ENCODE assay signal across 15 cellular contexts in the genomic region with DNA sequence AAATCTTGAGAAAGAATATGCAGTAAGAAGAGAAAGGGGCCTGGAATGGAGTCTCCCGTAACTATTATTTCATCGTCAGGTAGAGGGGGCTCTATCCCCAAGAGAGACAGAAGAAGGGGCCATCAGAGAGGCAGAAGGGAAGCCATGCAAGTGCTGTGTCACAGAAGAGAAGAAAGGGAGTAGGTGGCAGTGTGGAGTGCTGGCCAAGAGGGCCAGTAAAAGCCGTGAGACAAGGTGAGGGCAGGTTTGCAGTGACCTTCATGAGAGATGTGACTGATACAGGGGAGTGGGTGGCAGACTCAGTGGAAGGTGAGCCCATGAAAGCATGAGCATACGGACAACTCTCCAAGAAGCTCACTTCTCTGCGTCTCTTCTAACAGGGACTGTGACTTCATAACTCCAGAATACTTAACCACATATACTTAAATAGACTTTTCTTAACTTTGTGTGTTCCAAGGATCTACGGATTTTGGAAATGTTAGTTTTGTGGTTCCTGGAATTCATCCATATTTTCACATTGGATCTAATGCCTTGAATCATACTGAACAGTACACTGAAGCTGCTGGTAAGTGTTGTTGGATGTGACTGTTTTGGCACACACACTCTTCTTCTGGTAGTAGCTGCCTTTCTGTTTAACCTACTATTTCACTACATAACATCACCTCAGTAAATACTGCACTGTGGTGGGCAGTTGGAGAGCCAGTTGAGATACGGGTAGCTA. TPM values are rescaled to one million over a fixed set of nuclear protein-coding genes. Genes with fewer than 3 reads are reported as not detected.
A peak's percentile ranks its signal among the peaks of the same experiment; 100 is the strongest.
DNase-seq lines count a peak whose midpoint lies in the region; ATAC-seq and TF ChIP-seq lines count a peak whose summit lies in the region.
"Had no signal": no experiment of that assay in that cellular context is flagged by ENCODE, and none has a peak within 500 bp of the region (broad histone marks: within the 10 kb centered on the region; RNA-seq: fewer than 3 reads in every experiment).

No MANE protein-coding gene starts in this region.

- WGBS in urinary bladder = 56% methylated on average over 7 of the region's 7 CpGs

- CTCF ChIA-PET in activated CD8-positive, alpha-beta T cell treated with anti-CD3 and anti-CD28 coated beads for 36 hours (lab: Charles Lee) = interaction anchor here (0.9 kb wide), 1 partner anchor 13 kb away, joined by 3 read pairs; no protein-coding TSS in a partner anchor
- CTCF ChIA-PET in activated CD8-positive, alpha-beta T cell treated with anti-CD3 and anti-CD28 coated beads, Interleukin-2, amount 10 ng/mL, durations not matched to agents 7 days and 5 days (lab: Charles Lee) = interaction anchor here (0.8 kb wide), 1 partner anchor 271 kb away, joined by 4 read pairs; no protein-coding TSS in a partner anchor
- CTCF ChIA-PET in CD4-positive, alpha-beta T cell (lab: Charles Lee) = interaction anchor here (1.0 kb wide), 1 partner anchor 26 kb away, joined by 4 read pairs; no protein-coding TSS in a partner anchor
- CTCF ChIA-PET in A673 (lab: Charles Lee) = no interaction called here

- intact Hi-C loops in activated CD8-positive, alpha-beta T cell treated with anti-CD3 and anti-CD28 coated beads for 36 hours (cut with micrococcal nuclease) = no loop called here
- intact Hi-C loops in CD4-positive, alpha-beta T cell (cut with DNase I, micrococcal nuclease) = no loop called here
- intact Hi-C loops in A673 (cut with micrococcal nuclease; ENCODE audit: unreplicated experiment) = no loop called here

- H3K27me3 Mint-ChIP-seq in activated CD8-positive, alpha-beta T cell treated with anti-CD3 and anti-CD28 coated beads for 36 hours = no peaks in the 10 kb centered on the region
- H3K27me3 Mint-ChIP-seq in activated CD8-positive, alpha-beta T cell treated with anti-CD3 and anti-CD28 coated beads, Interleukin-2, amount 10 ng/mL, durations not matched to agents 7 days and 5 days (ENCODE audit: low read depth) = no peaks in the 10 kb centered on the region
- no peaks in the 10 kb centered on the region for H3K27me3 Mint-ChIP-seq in CD4-positive, alpha-beta T cell
- H3K27me3 Mint-ChIP-seq: type B pancreatic cell had no signal

- no peak for DNase-seq in activated CD8-positive, alpha-beta T cell treated with anti-CD3 and anti-CD28 coated beads for 36 hours
- DNase-seq in activated CD8-positive, alpha-beta T cell treated with anti-CD3 and anti-CD28 coated beads, Interleukin-2, amount 10 ng/mL, durations not matched to agents 7 days and 5 days = no peak
- DNase-seq in fibroblast of mammary gland (ENCODE audit: low read depth) (peak; percentile 61), NCI-H1105 (lab: John Stamatoyannopoulos, UW) (no peak), A673 (ENCODE audit: low spot score) (no peak)
- no peak for DNase-seq in CD4-positive, alpha-beta T cell
- DNase-seq: activated T-cell treated with anti-CD3 and anti-CD28 coated beads, Interleukin-2, amount 50 U/mL, for 4 hours; body of pancreas; NCI-H2029; NK-92 treated with Interleukin-12 subunit alpha and Interleukin-12 subunit beta, amount 100 ng/mL, for 24 hours had no signal

- no TSS peak for BruUV-seq in A673 (replicated peaks; lab: Mats Ljungman, UMichigan)

- POLR2A ChIA-PET in activated CD8-positive, alpha-beta T cell treated with anti-CD3 and anti-CD28 coated beads for 36 hours (lab: Charles Lee) = interaction anchor here (1.1 to 1.2 kb wide), 2 partner anchors 9 to 15 kb away, joined by 3 read pairs; a partner anchor contains a TSS
- POLR2A ChIA-PET in activated CD8-positive, alpha-beta T cell treated with anti-CD3 and anti-CD28 coated beads, Interleukin-2, amount 10 ng/mL, durations not matched to agents 7 days and 5 days (lab: Charles Lee) = no interaction called here
- POLR2A ChIA-PET in CD4-positive, alpha-beta T cell (lab: Charles Lee) = no interaction called here
- POLR2A ChIA-PET in A673 (lab: Charles Lee; ENCODE audit: low non-redundant PET) = no interaction called here

- peaks cover 37% of the 10 kb centered on the region for H3K36me3 Mint-ChIP-seq in activated CD8-positive, alpha-beta T cell treated with anti-CD3 and anti-CD28 coated beads for 36 hours (ENCODE audit: low read depth)
- H3K36me3 Mint-ChIP-seq in activated CD8-positive, alpha-beta T cell treated with anti-CD3 and anti-CD28 coated beads, Interleukin-2, amount 10 ng/mL, durations not matched to agents 7 days and 5 days (ENCODE audit: low read depth) = peaks cover 34% of the 10 kb centered on the region
- H3K36me3 Mint-ChIP-seq in CD4-positive, alpha-beta T cell (ENCODE audit: low read depth) = peaks cover 65% of the 10 kb centered on the region

- peaks cover under 1% of the 10 kb centered on the region for H3K4me1 Mint-ChIP-seq in activated CD8-positive, alpha-beta T cell treated with anti-CD3 and anti-CD28 coated beads for 36 hours (ENCODE audit: low read depth)
- H3K4me1 Mint-ChIP-seq in activated CD8-positive, alpha-beta T cell treated with anti-CD3 and anti-CD28 coated beads, Interleukin-2, amount 10 ng/mL, durations not matched to agents 7 days and 5 days (ENCODE audit: low read depth) = no peaks in the 10 kb centered on the region
- H3K4me1 Mint-ChIP-seq in CD4-positive, alpha-beta T cell (ENCODE audit: low read depth) = no peaks in the 10 kb centered on the region

- no peak for TF ChIP-seq CTCF in activated CD8-positive, alpha-beta T cell treated with anti-CD3 and anti-CD28 coated beads for 36 hours (IDR thresholded peaks at IDR 0.05)
- TF ChIP-seq CTCF in fibroblast of mammary gland (conservative IDR thresholded peaks at IDR 0.05; ENCODE audit: control insufficient read depth, insufficient read depth, low read depth, low read length) = no peak
- no peak for TF ChIP-seq CTCF in CD4-positive, alpha-beta T cell (IDR thresholded peaks at IDR 0.05)
- TF ChIP-seq CTCF in A673 (conservative IDR thresholded peaks at IDR 0.05; ENCODE audit: low read depth, low read length) = no peak

- H3K9ac ChIP-seq in muscle layer of colon (ENCODE audit: low read length) = peak overlapping the region; percentile 1

- no peaks in the 10 kb centered on the region for H3K9me3 Mint-ChIP-seq in activated CD8-positive, alpha-beta T cell treated with anti-CD3 and anti-CD28 coated beads for 36 hours
- no peaks in the 10 kb centered on the region for H3K9me3 Mint-ChIP-seq in activated CD8-positive, alpha-beta T cell treated with anti-CD3 and anti-CD28 coated beads, Interleukin-2, amount 10 ng/mL, durations not matched to agents 7 days and 5 days (ENCODE audit: insufficient read depth)
- no peaks in the 10 kb centered on the region for H3K9me3 Mint-ChIP-seq in CD4-positive, alpha-beta T cell
- H3K9me3 Mint-ChIP-seq: activated T-cell treated with anti-CD3 and anti-CD28 coated beads, Interleukin-2, amount 50 U/mL, for 4 hours; type B pancreatic cell had no signal

- H3K4me3 ChIP-seq in fibroblast of mammary gland (ENCODE audit: control insufficient read depth, low read depth, low read length) (no peak overlapping the region), muscle layer of colon (ENCODE audit: low read depth in 1 of 2, low read length in 2 of 2) (no peak overlapping the region), urinary bladder (ENCODE audit: low read depth, low read length) (no peak overlapping the region), A673 (ENCODE audit: low read depth, low read length, poor library complexity, severe bottlenecking) (no peak overlapping the region)
- H3K4me3 ChIP-seq: A549, body of pancreas had no signal

- H3K27ac Mint-ChIP-seq in activated CD8-positive, alpha-beta T cell treated with anti-CD3 and anti-CD28 coated beads for 36 hours = peak overlapping the region; percentile 3
- H3K27ac Mint-ChIP-seq in activated CD8-positive, alpha-beta T cell treated with anti-CD3 and anti-CD28 coated beads, Interleukin-2, amount 10 ng/mL, durations not matched to agents 7 days and 5 days = no peak overlapping the region
- no peak overlapping the region for H3K27ac Mint-ChIP-seq in CD4-positive, alpha-beta T cell
- H3K27ac Mint-ChIP-seq: type B pancreatic cell had no signal

- H3K4me3 Mint-ChIP-seq in activated CD8-positive, alpha-beta T cell treated with anti-CD3 and anti-CD28 coated beads for 36 hours = no peak overlapping the region
- no peak overlapping the region for H3K4me3 Mint-ChIP-seq in activated CD8-positive, alpha-beta T cell treated with anti-CD3 and anti-CD28 coated beads, Interleukin-2, amount 10 ng/mL, durations not matched to agents 7 days and 5 days
- no peak overlapping the region for H3K4me3 Mint-ChIP-seq in CD4-positive, alpha-beta T cell
- H3K4me3 Mint-ChIP-seq: activated T-cell treated with anti-CD3 and anti-CD28 coated beads, Interleukin-2, amount 50 U/mL, for 4 hours; type B pancreatic cell had no signal

- H3K27ac ChIP-seq in muscle layer of colon (ENCODE audit: low read depth, low read length) (peak overlapping the region; percentile 86), urinary bladder (ENCODE audit: low read depth) (peak overlapping the region; percentile 39), A673 (ENCODE audit: low read depth, low read length, poor library complexity, severe bottlenecking) (no peak overlapping the region)
- H3K27ac ChIP-seq in CD4-positive, alpha-beta T cell (ENCODE audit: low read depth, low read length) = no peak overlapping the region
- H3K27ac ChIP-seq: A549, body of pancreas had no signal

- no peaks in the 10 kb centered on the region for H3K27me3 ChIP-seq in muscle layer of colon (ENCODE audit: control insufficient read depth in 1 of 2, insufficient read depth in 2 of 2, low read length in 2 of 2)
- no peaks in the 10 kb centered on the region for H3K27me3 ChIP-seq in CD4-positive, alpha-beta T cell (ENCODE audit: control insufficient read depth, insufficient read depth, low read length)
- no peaks in the 10 kb centered on the region for H3K27me3 ChIP-seq in A673 (replicated peaks; ENCODE audit: insufficient read depth, low read depth, low read length, poor library complexity)
- H3K27me3 ChIP-seq: body of pancreas had no signal

- H3K36me3 ChIP-seq in muscle layer of colon (ENCODE audit: insufficient read depth, low read length) (no peaks in the 10 kb centered on the region), urinary bladder (ENCODE audit: insufficient read depth) (peaks cover 4% of the 10 kb centered on the region), A673 (ENCODE audit: insufficient read depth, low read length, poor library complexity, severe bottlenecking) (peaks cover 46% of the 10 kb centered on the region)

- no peak for ATAC-seq in activated CD8-positive, alpha-beta T cell treated with anti-CD3 and anti-CD28 coated beads for 36 hours
- ATAC-seq in activated CD8-positive, alpha-beta T cell treated with anti-CD3 and anti-CD28 coated beads, Interleukin-2, amount 10 ng/mL, durations not matched to agents 7 days and 5 days = no peak
- no peak for ATAC-seq in CD4-positive, alpha-beta T cell (ENCODE audit: poor library complexity)
- ATAC-seq: A549; activated T-cell treated with anti-CD3 and anti-CD28 coated beads, Interleukin-2, amount 50 U/mL, for 4 hours had no signal

- peaks cover 33% of the 10 kb centered on the region for H3K4me1 ChIP-seq in muscle layer of colon (ENCODE audit: insufficient read depth, low read length)
- no peaks in the 10 kb centered on the region for H3K4me1 ChIP-seq in urinary bladder (ENCODE audit: insufficient read depth)
- no peaks in the 10 kb centered on the region for H3K4me1 ChIP-seq in A673 (ENCODE audit: insufficient read depth, low read length, poor library complexity, severe bottlenecking)
- H3K4me1 ChIP-seq: A549, body of pancreas, Caco-2 had no signal

- H3K9me3 ChIP-seq in muscle layer of colon (ENCODE audit: low read length) (no peaks in the 10 kb centered on the region), A673 (ENCODE audit: low read depth, low read length, poor library complexity, severe bottlenecking) (no peaks in the 10 kb centered on the region)
- H3K9me3 ChIP-seq in CD4-positive, alpha-beta T cell (ENCODE audit: control insufficient read depth, low read length) = no peaks in the 10 kb centered on the region
- H3K9me3 ChIP-seq: A549, body of pancreas, Caco-2 had no signal

RNA-seq across cellular contexts. Expression of a gene that starts 15.6 kb away (rescaled TPM):
- 10 to 100 TPM; 25.4 to 26.0 TPM for total RNA-seq in activated CD8-positive, alpha-beta T cell treated with anti-CD3 and anti-CD28 coated beads for 36 hours
- total RNA-seq in activated CD8-positive, alpha-beta T cell treated with anti-CD3 and anti-CD28 coated beads, Interleukin-2, amount 10 ng/mL, durations not matched to agents 7 days and 5 days = 10 to 100 TPM; 22.5 to 24.5 TPM
- 31.3 TPM for total RNA-seq in urinary bladder
- polyA plus RNA-seq in urinary bladder = 16.1 TPM
- 1 to 10 TPM; 5.2 to 5.3 TPM for total RNA-seq in CD4-positive, alpha-beta T cell
- total RNA-seq in A673 (2021) = 37.2 and 41.7 TPM in 2 replicates

RNA-seq across cellular contexts. Expression of a gene that starts 43.6 kb away (rescaled TPM):
- total RNA-seq in activated CD8-positive, alpha-beta T cell treated with anti-CD3 and anti-CD28 coated beads for 36 hours = 1 to 10 TPM in 1 of 2 experiments, under 1 TPM in 1; 0.83 to 1.1 TPM
- not detected for total RNA-seq in activated CD8-positive, alpha-beta T cell treated with anti-CD3 and anti-CD28 coated beads, Interleukin-2, amount 10 ng/mL, durations not matched to agents 7 days and 5 days
- 8.6 TPM for total RNA-seq in urinary bladder
- 1.3 TPM for polyA plus RNA-seq in urinary bladder
- total RNA-seq in CD4-positive, alpha-beta T cell = not detected
- 14.3 and 14.5 TPM in 2 replicates for total RNA-seq in A673 (2021)

RNA-seq across cellular contexts. Expression of a gene that starts 55.7 kb away (rescaled TPM):
- total RNA-seq in activated CD8-positive, alpha-beta T cell treated with anti-CD3 and anti-CD28 coated beads for 36 hours = not detected
- not detected for total RNA-seq in activated CD8-positive, alpha-beta T cell treated with anti-CD3 and anti-CD28 coated beads, Interleukin-2, amount 10 ng/mL, durations not matched to agents 7 days and 5 days
- total RNA-seq in urinary bladder (not detected), A673 (2021) (0.37 and 0.67 TPM in 2 replicates)
- polyA plus RNA-seq in urinary bladder = 0.11 TPM
- not detected for total RNA-seq in CD4-positive, alpha-beta T cell
- total RNA-seq: activated T-cell treated with anti-CD3 and anti-CD28 coated beads, Interleukin-2, amount 50 U/mL, for 4 hours; body of pancreas had no signal
- polyA plus RNA-seq: A549 had no signal

Comparison
In these comparisons a context has a peak if more than half of its experiments do, and no peak if none do; other contexts are left out.
1. H3K27ac ChIP-seq: peak in muscle layer of colon (single experiment) and urinary bladder (single experiment); none in CD4-positive, alpha-beta T cell (single experiment) and A673 (single experiment).